14 cellular contexts compared by ENCODE assay signal in genomic region chr11:10473371-10473770, GRCh38.
"Had no signal": no experiment of that assay in that cellular context is flagged by ENCODE, and none has a peak within 500 bp of the region (broad histone marks: within the 10 kb centered on the region; RNA-seq: fewer than 3 reads in every experiment).

No MANE protein-coding gene starts in this region.

- DNase-seq: activated CD4-positive, alpha-beta memory T cell treated with anti-CD3 and anti-CD28 coated beads, Interleukin-2, amount 10 ng/mL, durations not matched to agents 7 days and 5 days; activated CD4-positive, alpha-beta T cell treated with anti-CD3 and anti-CD28 coated beads for 4 hours; activated effector memory CD4-positive, alpha-beta T cell treated with anti-CD3 and anti-CD28 coated beads, Interleukin-2, amount 50 U/mL, for 16 hours; sigmoid colon; spleen had no signal

- H3K4me2 ChIP-seq: hepatocyte, neural progenitor cell had no signal

- H3K27ac Mint-ChIP-seq: activated CD4-positive, alpha-beta memory T cell treated with anti-CD3 and anti-CD28 coated beads, Interleukin-2, amount 10 ng/mL, durations not matched to agents 7 days and 5 days; activated T-cell treated with anti-CD3 and anti-CD28 coated beads, Interleukin-2, amount 50 U/mL, for 24 hours; neural progenitor cell had no signal

- H3K27ac ChIP-seq: adrenal gland, hepatocyte, neural progenitor cell, parathyroid adenoma, sigmoid colon, VCaP had no signal

- H3K4me1 ChIP-seq: neural progenitor cell, parathyroid adenoma, sigmoid colon had no signal

- ATAC-seq: esophagus mucosa, T-cell had no signal

- H3K9me3 ChIP-seq: adrenal gland, sigmoid colon, spleen had no signal

- H3K4me3 Mint-ChIP-seq: activated CD4-positive, alpha-beta memory T cell treated with anti-CD3 and anti-CD28 coated beads, Interleukin-2, amount 10 ng/mL, durations not matched to agents 7 days and 5 days; activated naive CD4-positive, alpha-beta T cell treated with anti-CD3 and anti-CD28 coated beads, Interleukin-2, amount 50 U/mL, for 24 hours; activated T-cell treated with anti-CD3 and anti-CD28 coated beads, Interleukin-2, amount 50 U/mL, for 24 hours; neural progenitor cell; T-cell had no signal

- H3K36me3 ChIP-seq: adrenal gland, neural progenitor cell, sigmoid colon had no signal

- H3K4me3 ChIP-seq: adrenal gland, hepatocyte, neural progenitor cell, sigmoid colon, spleen had no signal

- H3K4me1 Mint-ChIP-seq: activated CD4-positive, alpha-beta memory T cell treated with anti-CD3 and anti-CD28 coated beads, Interleukin-2, amount 10 ng/mL, durations not matched to agents 7 days and 5 days had no signal

- H3K9me3 Mint-ChIP-seq: activated naive CD4-positive, alpha-beta T cell treated with anti-CD3 and anti-CD28 coated beads, Interleukin-2, amount 50 U/mL, for 24 hours; activated T-cell treated with anti-CD3 and anti-CD28 coated beads, Interleukin-2, amount 50 U/mL, for 24 hours; T-cell had no signal

- H3K27me3 Mint-ChIP-seq: activated CD4-positive, alpha-beta memory T cell treated with anti-CD3 and anti-CD28 coated beads, Interleukin-2, amount 10 ng/mL, durations not matched to agents 7 days and 5 days; activated naive CD4-positive, alpha-beta T cell treated with anti-CD3 and anti-CD28 coated beads, Interleukin-2, amount 50 U/mL, for 24 hours; activated T-cell treated with anti-CD3 and anti-CD28 coated beads, Interleukin-2, amount 50 U/mL, for 24 hours; T-cell had no signal

- H3K9ac ChIP-seq: neural progenitor cell, parathyroid adenoma had no signal

- H3K79me2 ChIP-seq: hepatocyte, parathyroid adenoma had no signal

- H3K36me3 Mint-ChIP-seq: neural progenitor cell had no signal

- H2AFZ ChIP-seq: hepatocyte, neural progenitor cell, parathyroid adenoma had no signal

- H3K27me3 ChIP-seq: adrenal gland, hepatocyte, neural progenitor cell, sigmoid colon, spleen had no signal
